26 cellular contexts compared by ENCODE assay signal in genomic region chr4:113378836-113379235, GRCh38.
A peak's percentile ranks its signal among the peaks of the same experiment; 100 is the strongest.
DNase-seq lines count a peak whose midpoint lies in the region; ATAC-seq lines count a peak whose summit lies in the region.
"Had no signal": no experiment of that assay in that cellular context is flagged by ENCODE, and none has a peak within 500 bp of the region (broad histone marks: within the 10 kb centered on the region; RNA-seq: fewer than 3 reads in every experiment).

No MANE protein-coding gene starts in this region.

- H3K36me3 ChIP-seq in HAP-1 (replicated peaks): no peaks in the 10 kb centered on the region
- H3K36me3 ChIP-seq: BLaER1; BLaER1 treated with 17β-estradiol and CSF1 and Interleukin-3, amounts not matched to agents 10 nM and 100 nM had no signal

- H3K4me1 ChIP-seq in HAP-1: peaks cover 27% of the 10 kb centered on the region
- H3K4me1 ChIP-seq: A549; BLaER1; BLaER1 treated with 17β-estradiol and CSF1 and Interleukin-3, amounts not matched to agents 10 nM and 100 nM; Caco-2 had no signal

- ATAC-seq in HG02588 (IDR thresholded peaks at IDR 0.05; ENCODE audit: unreplicated experiment): no peak
- ATAC-seq: A549; CD8-positive, alpha-beta T cell had no signal

- no peak overlapping the region for H3K4me3 ChIP-seq in HAP-1
- H3K4me3 ChIP-seq: A549; BLaER1; BLaER1 treated with 17β-estradiol and CSF1 and Interleukin-3, amounts not matched to agents 10 nM and 100 nM had no signal

- peak; percentile 20 to 68 for DNase-seq in HAP-1 (ENCODE audit: low spot score in 2 of 2)
- peak; percentile 66 for DNase-seq in putamen (ENCODE audit: low spot score)
- no peak for DNase-seq in EL
- DNase-seq: 8988T; ACHN; AML-193; BE2C; C1 segment of cervical spinal cord; Caco-2; Calu3; CD4-positive, alpha-beta memory T cell; CD4-positive, alpha-beta T cell; CD4-positive, CD25-positive, alpha-beta regulatory T cell; CD8-positive, alpha-beta memory T cell; CD8-positive, alpha-beta T cell; COR-L47; DMS 273 treated with DMSO at 0.1 percent for 48 hours; DMS153; DMS53; DMS79; DMS79 treated with DMSO at 0.1 percent for 48 hours; DND-41 had no signal

- H3K9me3 ChIP-seq in HAP-1: no peaks in the 10 kb centered on the region
- H3K9me3 ChIP-seq: A549; BE2C; BLaER1; BLaER1 treated with 17β-estradiol and CSF1 and Interleukin-3, amounts not matched to agents 10 nM and 100 nM; Caco-2 had no signal

- in situ Hi-C loops in HAP-1 (cut with MboI; ENCODE audit: low sequenced_read_pairs): loop anchor here (25.0 kb wide), 1 partner anchor 1008 kb away; no protein-coding TSS in a partner anchor

- no peaks in the 10 kb centered on the region for H3K27me3 ChIP-seq in HAP-1 (ENCODE audit: low read depth)
- H3K27me3 ChIP-seq: BE2C; BLaER1; BLaER1 treated with 17β-estradiol and CSF1 and Interleukin-3, amounts not matched to agents 10 nM and 100 nM had no signal
